ENCODE assay signal across 1 cellular context in genomic region chr9:130630091-130630450, GRCh38.
TF ChIP-seq lines count a peak whose summit lies in the region.

No MANE protein-coding gene starts in this region.

TF ChIP-seq in H1, 55 proteins besides CTCF, POLR2A, EP300 and RAD21:
- TF ChIP-seq SIRT6 (IDR thresholded peaks at IDR 0.05; ENCODE audit: low read length) (no peak), SP1 (IDR thresholded peaks at IDR 0.05; ENCODE audit: low read depth, low read length) (no peak), CEBPB (IDR thresholded peaks at IDR 0.05; ENCODE audit: low read depth, low read length) (no peak), CHD2 (IDR thresholded peaks at IDR 0.05; ENCODE audit: low read length) (no peak), SIX5 (IDR thresholded peaks at IDR 0.05; ENCODE audit: low read depth, low read length) (no peak), HDAC2 (IDR thresholded peaks at IDR 0.05; ENCODE audit: borderline replicate concordance in 1 of 2, low read depth in 2 of 2, low read length in 2 of 2) (no peak), CHD1 (IDR thresholded peaks at IDR 0.05; ENCODE audit: low read depth, low read length) (no peak), RXRA (IDR thresholded peaks at IDR 0.05; ENCODE audit: insufficient read depth, low read depth, low read length) (no peak), NANOG (IDR thresholded peaks at IDR 0.05; ENCODE audit: insufficient read depth, low read depth, low read length, poor library complexity, severe bottlenecking) (no peak), NRF1 (IDR thresholded peaks at IDR 0.05; ENCODE audit: low read depth, low read length) (no peak), CBX5 (IDR thresholded peaks at IDR 0.05; ENCODE audit: low read depth, low read length) (no peak), JUND (IDR thresholded peaks at IDR 0.05; ENCODE audit: low read length) (no peak), ATF3 (IDR thresholded peaks at IDR 0.05; ENCODE audit: insufficient read depth, low read depth, low read length) (no peak), FOSL1 (IDR thresholded peaks at IDR 0.05; ENCODE audit: insufficient read depth, low read depth, low read length) (no peak), SP2 (IDR thresholded peaks at IDR 0.05; ENCODE audit: low read length) (no peak), ATF2 (IDR thresholded peaks at IDR 0.05; ENCODE audit: low read length) (no peak)
- TF ChIP-seq, protein P1, sequence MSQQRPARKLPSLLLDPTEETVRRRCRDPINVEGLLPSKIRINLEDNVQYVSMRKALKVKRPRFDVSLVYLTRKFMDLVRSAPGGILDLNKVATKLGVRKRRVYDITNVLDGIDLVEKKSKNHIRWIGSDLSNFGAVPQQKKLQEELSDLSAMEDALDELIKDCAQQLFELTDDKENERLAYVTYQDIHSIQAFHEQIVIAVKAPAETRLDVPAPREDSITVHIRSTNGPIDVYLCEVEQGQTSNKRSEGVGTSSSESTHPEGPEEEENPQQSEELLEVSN (IDR thresholded peaks at IDR 0.05), result no peak
